34 cellular contexts compared by ENCODE assay signal in genomic region chr3:22777834-22778233, GRCh38.
"Had no signal": no experiment of that assay in that cellular context is flagged by ENCODE, and none has a peak within 500 bp of the region (broad histone marks: within the 10 kb centered on the region; RNA-seq: fewer than 3 reads in every experiment).

No MANE protein-coding gene starts in this region.

- H3K27ac ChIP-seq: adrenal gland, ascending aorta, body of pancreas, brain microvascular endothelial cell, breast epithelium, cardiac muscle cell had no signal

- H3K27me3 ChIP-seq: adrenal gland, ascending aorta, body of pancreas, brain microvascular endothelial cell, breast epithelium, cardiac muscle cell had no signal

- H3K4me1 ChIP-seq: adrenal gland, ascending aorta, body of pancreas, breast epithelium had no signal

- H3K9me3 ChIP-seq: adrenal gland, body of pancreas had no signal

- DNase-seq: activated effector memory CD4-positive, alpha-beta T cell treated with anti-CD3 and anti-CD28 coated beads, Interleukin-2, amount 50 U/mL, for 16 hours; activated effector memory CD4-positive, alpha-beta T cell treated with Interleukin-2 at 50 U/mL for 16 hours; activated gamma-delta T cell; activated gamma-delta T cell treated with Interleukin-2 at 50 U/mL for 16 hours; activated naive CD4-positive, alpha-beta T cell; activated naive CD4-positive, alpha-beta T cell treated with anti-CD3 and anti-CD28 coated beads for 36 hours; activated naive CD4-positive, alpha-beta T cell treated with anti-CD3 and anti-CD28 coated beads, Interleukin-2, amount 10 ng/mL, durations not matched to agents 7 days and 5 days; activated naive CD4-positive, alpha-beta T cell treated with anti-CD3 and anti-CD28 coated beads, Interleukin-2, amount 50 U/mL, for 16 hours; activated naive CD4-positive, alpha-beta T cell treated with Interleukin-2 at 50 U/mL for 16 hours; activated naive CD8-positive, alpha-beta T cell treated with anti-CD3 and anti-CD28 coated beads for 36 hours; activated naive CD8-positive, alpha-beta T cell treated with anti-CD3 and anti-CD28 coated beads, Interleukin-2, amount 10 ng/mL, durations not matched to agents 7 days and 5 days; activated naive CD8-positive, alpha-beta T cell treated with anti-CD3 and anti-CD28 coated beads, Interleukin-2, amount 50 U/mL, for 24 hours; activated T-cell treated with anti-CD3 and anti-CD28 coated beads, Interleukin-2, amount 50 U/mL, for 1 hour; activated T-cell treated with anti-CD3 and anti-CD28 coated beads, Interleukin-2, amount 50 U/mL, for 24 hours; activated T-cell treated with anti-CD3 and anti-CD28 coated beads, Interleukin-2, amount 50 U/mL, for 4 hours; activated T-cell treated with anti-CD3 and anti-CD28 coated beads, Interleukin-2, amount 50 U/mL, for 48 hours; activated T-cell treated with anti-CD3 and anti-CD28 coated beads, Interleukin-2, amount 50 U/mL, for 72 hours; adrenal gland; amniotic stem cell; amygdala; anterior cingulate cortex; aorta; body of pancreas; brain microvascular endothelial cell; caudate nucleus; central memory CD4-positive, alpha-beta T cell; cerebellar nuclear complex had no signal

- H3K36me3 ChIP-seq: adrenal gland, ascending aorta, brain microvascular endothelial cell, breast epithelium, cardiac muscle cell had no signal

- FAIRE-seq: astrocyte, bronchial epithelial cell had no signal

- H3K4me3 ChIP-seq: adrenal gland, ascending aorta, body of pancreas, breast epithelium, cardiac muscle cell had no signal

- ATAC-seq: activated naive CD4-positive, alpha-beta T cell treated with anti-CD3 and anti-CD28 coated beads, Interleukin-2, amount 50 U/mL, for 72 hours; activated naive CD8-positive, alpha-beta T cell treated with anti-CD3 and anti-CD28 coated beads, Interleukin-2, amount 50 U/mL, for 24 hours; activated T-cell treated with anti-CD3 and anti-CD28 coated beads, Interleukin-2, amount 50 U/mL, for 4 hours; activated T-cell treated with anti-CD3 and anti-CD28 coated beads, Interleukin-2, amount 50 U/mL, for 72 hours; activated T-helper 17 cell treated with anti-CD3 and anti-CD28 coated beads, Interleukin-2, amount 50 U/mL, for 72 hours; body of pancreas had no signal
